ENCODE assay signal across 1 cellular context in genomic region chr3:58952128-58952917, GRCh38.
TF ChIP-seq lines count a peak whose summit lies in the region.

No MANE protein-coding gene starts in this region.

TF ChIP-seq in IMR-90, 13 proteins besides CTCF, POLR2A, EP300 and RAD21 (continued from another document):
- TF ChIP-seq MAFK (IDR thresholded peaks at IDR 0.05; ENCODE audit: low read depth, low read length) (no peak), FOS (IDR thresholded peaks at IDR 0.05; ENCODE audit: low read depth, low read length) (no peak), CEBPB (IDR thresholded peaks at IDR 0.05; ENCODE audit: low read depth, low read length) (no peak), CHD1 (IDR thresholded peaks at IDR 0.05; ENCODE audit: low read depth, low read length) (no peak), SMC3 (IDR thresholded peaks at IDR 0.05; ENCODE audit: low read depth, low read length) (no peak), NFE2L2 (IDR thresholded peaks at IDR 0.05; ENCODE audit: low read depth, low read length) (no peak), RFX5 (IDR thresholded peaks at IDR 0.05; ENCODE audit: low read depth, low read length) (no peak), MXI1 (IDR thresholded peaks at IDR 0.05; ENCODE audit: borderline replicate concordance, low read depth, low read length) (no peak), BHLHE40 (IDR thresholded peaks at IDR 0.05; ENCODE audit: low read depth, low read length) (no peak), MAZ (IDR thresholded peaks at IDR 0.05; ENCODE audit: borderline replicate concordance, low read depth, low read length) (no peak)
